1 cellular context compared by ENCODE assay signal in genomic region chr1:89632213-89633102, GRCh38.
TF ChIP-seq lines count a peak whose summit lies in the region.

No MANE protein-coding gene starts in this region.

TF ChIP-seq in WTC11, 78 proteins besides CTCF, POLR2A, EP300 and RAD21 (continued from another document):
- TF ChIP-seq, protein P1, sequence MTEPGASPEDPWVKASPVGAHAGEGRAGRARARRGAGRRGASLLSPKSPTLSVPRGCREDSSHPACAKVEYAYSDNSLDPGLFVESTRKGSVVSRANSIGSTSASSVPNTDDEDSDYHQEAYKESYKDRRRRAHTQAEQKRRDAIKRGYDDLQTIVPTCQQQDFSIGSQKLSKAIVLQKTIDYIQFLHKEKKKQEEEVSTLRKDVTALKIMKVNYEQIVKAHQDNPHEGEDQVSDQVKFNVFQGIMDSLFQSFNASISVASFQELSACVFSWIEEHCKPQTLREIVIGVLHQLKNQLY (CRISPR knock-in tag; IDR thresholded peaks at IDR 0.05), result no peak
- TF ChIP-seq MYBL2 (CRISPR knock-in tag; IDR thresholded peaks at IDR 0.05) (no peak), ZNF138 (CRISPR knock-in tag; conservative IDR thresholded peaks at IDR 0.05) (no peak), NFE2L1 (CRISPR knock-in tag; IDR thresholded peaks at IDR 0.05) (no peak), NR1H2 (CRISPR knock-in tag; IDR thresholded peaks at IDR 0.05) (no peak), SMAD3 (CRISPR knock-in tag; IDR thresholded peaks at IDR 0.05; ENCODE audit: borderline replicate concordance) (no peak), OVOL2 (CRISPR knock-in tag; IDR thresholded peaks at IDR 0.05; ENCODE audit: borderline replicate concordance) (no peak), CREM (CRISPR knock-in tag; IDR thresholded peaks at IDR 0.05) (peak; percentile 61; the same call in 1 of the 2 replicates), MXD4 (CRISPR knock-in tag; IDR thresholded peaks at IDR 0.05; ENCODE audit: borderline replicate concordance) (no peak), ZNF512 (CRISPR knock-in tag; IDR thresholded peaks at IDR 0.05; ENCODE audit: borderline replicate concordance) (no peak), NFYB (CRISPR knock-in tag; conservative IDR thresholded peaks at IDR 0.05; ENCODE audit: low read depth) (no peak), GABPB1 (CRISPR knock-in tag; IDR thresholded peaks at IDR 0.05) (no peak), ZNF396 (CRISPR knock-in tag; IDR thresholded peaks at IDR 0.05; ENCODE audit: borderline replicate concordance) (no peak)
- TF ChIP-seq, protein P2, sequence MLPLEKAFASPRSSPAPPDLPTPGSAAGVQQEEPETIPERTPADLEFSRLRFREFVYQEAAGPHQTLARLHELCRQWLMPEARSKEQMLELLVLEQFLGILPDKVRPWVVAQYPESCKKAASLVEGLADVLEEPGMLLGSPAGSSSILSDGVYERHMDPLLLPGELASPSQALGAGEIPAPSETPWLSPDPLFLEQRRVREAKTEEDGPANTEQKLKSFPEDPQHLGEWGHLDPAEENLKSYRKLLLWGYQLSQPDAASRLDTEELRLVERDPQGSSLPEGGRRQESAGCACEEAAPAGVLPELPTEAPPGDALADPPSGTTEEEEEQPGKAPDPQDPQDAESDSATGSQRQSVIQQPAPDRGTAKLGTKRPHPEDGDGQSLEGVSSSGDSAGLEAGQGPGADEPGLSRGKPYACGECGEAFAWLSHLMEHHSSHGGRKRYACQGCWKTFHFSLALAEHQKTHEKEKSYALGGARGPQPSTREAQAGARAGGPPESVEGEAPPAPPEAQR (CRISPR knock-in tag; IDR thresholded peaks at IDR 0.05), result no peak
- TF ChIP-seq, protein P3, sequence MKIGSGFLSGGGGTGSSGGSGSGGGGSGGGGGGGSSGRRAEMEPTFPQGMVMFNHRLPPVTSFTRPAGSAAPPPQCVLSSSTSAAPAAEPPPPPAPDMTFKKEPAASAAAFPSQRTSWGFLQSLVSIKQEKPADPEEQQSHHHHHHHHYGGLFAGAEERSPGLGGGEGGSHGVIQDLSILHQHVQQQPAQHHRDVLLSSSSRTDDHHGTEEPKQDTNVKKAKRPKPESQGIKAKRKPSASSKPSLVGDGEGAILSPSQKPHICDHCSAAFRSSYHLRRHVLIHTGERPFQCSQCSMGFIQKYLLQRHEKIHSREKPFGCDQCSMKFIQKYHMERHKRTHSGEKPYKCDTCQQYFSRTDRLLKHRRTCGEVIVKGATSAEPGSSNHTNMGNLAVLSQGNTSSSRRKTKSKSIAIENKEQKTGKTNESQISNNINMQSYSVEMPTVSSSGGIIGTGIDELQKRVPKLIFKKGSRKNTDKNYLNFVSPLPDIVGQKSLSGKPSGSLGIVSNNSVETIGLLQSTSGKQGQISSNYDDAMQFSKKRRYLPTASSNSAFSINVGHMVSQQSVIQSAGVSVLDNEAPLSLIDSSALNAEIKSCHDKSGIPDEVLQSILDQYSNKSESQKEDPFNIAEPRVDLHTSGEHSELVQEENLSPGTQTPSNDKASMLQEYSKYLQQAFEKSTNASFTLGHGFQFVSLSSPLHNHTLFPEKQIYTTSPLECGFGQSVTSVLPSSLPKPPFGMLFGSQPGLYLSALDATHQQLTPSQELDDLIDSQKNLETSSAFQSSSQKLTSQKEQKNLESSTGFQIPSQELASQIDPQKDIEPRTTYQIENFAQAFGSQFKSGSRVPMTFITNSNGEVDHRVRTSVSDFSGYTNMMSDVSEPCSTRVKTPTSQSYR (CRISPR knock-in tag; IDR thresholded peaks at IDR 0.05), result no peak
